Comparison of ENCODE assay signal across 19 cellular contexts in genomic region chr2:7866825-7867224, GRCh38.
"Had no signal": no experiment of that assay in that cellular context is flagged by ENCODE, and none has a peak within 500 bp of the region (broad histone marks: within the 10 kb centered on the region; RNA-seq: fewer than 3 reads in every experiment).

No MANE protein-coding gene starts in this region.

- H3K9me3 ChIP-seq: sigmoid colon had no signal

- FAIRE-seq: islet of Langerhans had no signal

- H3K9ac ChIP-seq: parathyroid adenoma had no signal

- H3K36me3 ChIP-seq: cardiac muscle cell, sigmoid colon had no signal

- H2AFZ ChIP-seq: hepatocyte, parathyroid adenoma had no signal

- H3K4me3 ChIP-seq: cardiac muscle cell, dorsolateral prefrontal cortex, hepatocyte, sigmoid colon had no signal

- ATAC-seq: activated CD8-positive, alpha-beta memory T cell treated with anti-CD3 and anti-CD28 coated beads, Interleukin-2, amount 10 ng/mL, durations not matched to agents 7 days and 5 days; foreskin keratinocyte; left cardiac atrium; natural killer cell treated with Interleukin-12 subunit alpha and Interleukin-12 subunit beta and Interleukin-15 and Interleukin-18, amount 100 ng/mL, for 72 hours; stimulated activated memory B cell treated with anti-CD40 and anti-IgM and Interleukin-4, amounts not matched to agents 10 μg/mL and 1 μg/mL and 100 μg/mL, for 72 hours had no signal

- H3K27ac ChIP-seq: cardiac muscle cell, dorsolateral prefrontal cortex, epithelial cell of prostate, foreskin keratinocyte, hepatocyte, parathyroid adenoma, sigmoid colon had no signal

- H3K4me2 ChIP-seq: hepatocyte had no signal

- H3K79me2 ChIP-seq: hepatocyte, parathyroid adenoma had no signal

- H3K4me1 ChIP-seq: foreskin keratinocyte, parathyroid adenoma had no signal

- H3K27me3 ChIP-seq: foreskin keratinocyte, sigmoid colon had no signal

- DNase-seq: activated CD4-positive, alpha-beta memory T cell treated with anti-CD3 and anti-CD28 coated beads, Interleukin-2, amount 10 ng/mL, durations not matched to agents 7 days and 5 days; activated CD4-positive, alpha-beta T cell treated with anti-CD3 and anti-CD28 coated beads for 48 hours; activated CD4-positive, CD25-positive, alpha-beta regulatory T cell; activated CD8-positive, alpha-beta memory T cell treated with anti-CD3 and anti-CD28 coated beads, Interleukin-2, amount 10 ng/mL, durations not matched to agents 7 days and 5 days; activated naive CD8-positive, alpha-beta T cell treated with anti-CD3 and anti-CD28 coated beads for 36 hours; amniotic stem cell; dorsolateral prefrontal cortex; foreskin keratinocyte; left cardiac atrium; sigmoid colon; stimulated activated CD4-positive, alpha-beta T cell treated with anti-CD3 and anti-CD28 coated beads, Interleukin-4, amount 100 ng/mL, for 4 hours; T-helper 9 cell had no signal
